ENCODE assay signal across 11 cellular contexts in genomic region chr12:112422531-112422930, GRCh38. TPM values are rescaled to one million over a fixed set of nuclear protein-coding genes. Genes with fewer than 3 reads are reported as not detected.
DNase-seq lines count a peak whose midpoint lies in the region; ATAC-seq and TF ChIP-seq lines count a peak whose summit lies in the region.
"Had no signal": no experiment of that assay in that cellular context is flagged by ENCODE, and none has a peak within 500 bp of the region (broad histone marks: within the 10 kb centered on the region; RNA-seq: fewer than 3 reads in every experiment).

No MANE protein-coding gene starts in this region.

- H3K4me2 ChIP-seq in GM23338, result no peak overlapping the region

- no peaks in the 10 kb centered on the region for H3K9me3 ChIP-seq in CD4-positive, alpha-beta memory T cell (ENCODE audit: control insufficient read depth in 1 of 2, low read length in 2 of 2)

- H3K27ac ChIP-seq in GM23338 (ENCODE audit: low read depth), result peak overlapping the region; percentile 70; the same call in 1 of the 2 replicates
- no peak overlapping the region for H3K27ac ChIP-seq in CD4-positive, alpha-beta memory T cell (ENCODE audit: low read depth, low read length)

- TF ChIP-seq CTCF in GM23338 (conservative IDR thresholded peaks at IDR 0.05; ENCODE audit: low read depth in 2 of 2) (no peak), brain (conservative IDR thresholded peaks at IDR 0.05) (no peak)

- H3K9me3 Mint-ChIP-seq in GM23338, result no peaks in the 10 kb centered on the region; the same call in 2 of the 3 replicates
- H3K9me3 Mint-ChIP-seq in brain, result peaks cover 0 to 3% (median 0%) of the 10 kb centered on the region in 5 experiments
- H3K9me3 Mint-ChIP-seq in stimulated activated effector memory CD8-positive, alpha-beta T cell treated with anti-CD3 and anti-CD28 coated beads, Interleukin-12 subunit alpha, Interleukin-12 subunit beta, amount 100 ng/mL, for 72 hours, result no peaks in the 10 kb centered on the region
- H3K9me3 Mint-ChIP-seq in CD4-positive, alpha-beta memory T cell, result peaks cover 0 to 2% (median 0%) of the 10 kb centered on the region in 8 donors

- H3K36me3 Mint-ChIP-seq in GM23338 (ENCODE audit: low read depth) (peaks cover 4% of the 10 kb centered on the region; the same call in 2 of the 3 replicates), brain (no peaks in the 10 kb centered on the region)
- peaks cover 67% of the 10 kb centered on the region for H3K36me3 Mint-ChIP-seq in stimulated activated effector memory CD8-positive, alpha-beta T cell treated with anti-CD3 and anti-CD28 coated beads, Interleukin-12 subunit alpha, Interleukin-12 subunit beta, amount 100 ng/mL, for 72 hours
- H3K36me3 Mint-ChIP-seq in CD4-positive, alpha-beta memory T cell, result peaks cover 0 to 15% of the 10 kb centered on the region in 2 donors

- H3K27me3 Mint-ChIP-seq in GM23338 (ENCODE audit: insufficient read depth, low read depth, poor library complexity) (peaks cover 14% of the 10 kb centered on the region), brain (no peaks in the 10 kb centered on the region)
- H3K27me3 Mint-ChIP-seq in CD4-positive, alpha-beta memory T cell, result peaks cover 0 to 3% of the 10 kb centered on the region in 2 donors

- CTCF ChIA-PET in CD4-positive, alpha-beta memory T cell (lab: Charles Lee; ENCODE audit: partially characterized antibody), result no interaction called here

- H3F3A ChIP-seq in GM23338 (replicated peaks; ENCODE audit: low read depth), result 0 out of 2 replicates have a peak, but pooled peaks cover 14% of the 10 kb centered on the region

- peaks cover 42% of the 10 kb centered on the region for H4K20me1 ChIP-seq in GM23338 (replicated peaks; ENCODE audit: insufficient read depth)

- no peaks in the 10 kb centered on the region for H3K27me3 ChIP-seq in GM23338 (ENCODE audit: insufficient read depth)
- no peaks in the 10 kb centered on the region for H3K27me3 ChIP-seq in CD4-positive, alpha-beta memory T cell (ENCODE audit: insufficient read depth, low read length)

- in situ Hi-C loops in ACHN (cut with HindIII; ENCODE audit: low pct_ligation_motif_present, low pct_unique_long_range_greater_than_20kb, low sequenced_read_pairs), result no loop called here

- H3K4me3 Mint-ChIP-seq in GM23338 (no peak overlapping the region), brain (peak overlapping the region; percentile 11 to 63 (median 19))
- no peak overlapping the region for H3K4me3 Mint-ChIP-seq in stimulated activated effector memory CD8-positive, alpha-beta T cell treated with anti-CD3 and anti-CD28 coated beads, Interleukin-12 subunit alpha, Interleukin-12 subunit beta, amount 100 ng/mL, for 72 hours
- H3K4me3 Mint-ChIP-seq in CD4-positive, alpha-beta memory T cell, result peak overlapping the region in 1 of 8 donors; percentile 23

- no peak for ATAC-seq in GM23338
- ATAC-seq in stimulated activated effector memory CD8-positive, alpha-beta T cell treated with anti-CD3 and anti-CD28 coated beads, Interleukin-12 subunit alpha, Interleukin-12 subunit beta, amount 100 ng/mL, for 72 hours, result no peak
- ATAC-seq in activated CD4-positive, CD25-positive, alpha-beta regulatory T cell treated with anti-CD3 and anti-CD28 coated beads, Interleukin-2, amount 50 U/mL, for 24 hours, result no peak
- no peak for ATAC-seq in HG03025 (IDR thresholded peaks at IDR 0.05; ENCODE audit: low FRiP score, unreplicated experiment)

- POLR2A ChIA-PET in CD4-positive, alpha-beta memory T cell (lab: Charles Lee; ENCODE audit: partially characterized antibody), result no interaction called here

- DNase-seq in GM23338 (ENCODE audit: low spot score) (peak; percentile 17), inferior parietal cortex (ENCODE audit: extremely low spot score) (peak; percentile 77), ACHN (no peak)
- no peak for DNase-seq in stimulated activated effector memory CD8-positive, alpha-beta T cell treated with anti-CD3 and anti-CD28 coated beads, Interleukin-12 subunit alpha, Interleukin-12 subunit beta, amount 100 ng/mL, for 72 hours (ENCODE audit: low spot score in 2 of 2)
- DNase-seq in CD4-positive, alpha-beta memory T cell, result no peak
- DNase-seq: central memory CD4-positive, alpha-beta T cell; NCI-H187 treated with DMSO at 0.1 percent for 48 hours; stimulated activated naive CD4-positive, alpha-beta T cell treated with Interleukin-2 at 50 U/mL for 16 hours had no signal

- peaks cover 16% of the 10 kb centered on the region; the same call in 1 of the 2 replicates for H3K4me1 ChIP-seq in GM23338 (ENCODE audit: insufficient read depth)
- peaks cover 68% of the 10 kb centered on the region for H3K4me1 ChIP-seq in CD4-positive, alpha-beta memory T cell (ENCODE audit: insufficient read depth, low read length)

- H3K9me2 ChIP-seq in GM23338 (ENCODE audit: insufficient read depth), result no peaks in the 10 kb centered on the region

- H3K27ac Mint-ChIP-seq in GM23338, result no peak overlapping the region
- peak overlapping the region; percentile 17 to 71 (median 58) for H3K27ac Mint-ChIP-seq in brain
- peak overlapping the region; percentile 11 for H3K27ac Mint-ChIP-seq in stimulated activated effector memory CD8-positive, alpha-beta T cell treated with anti-CD3 and anti-CD28 coated beads, Interleukin-12 subunit alpha, Interleukin-12 subunit beta, amount 100 ng/mL, for 72 hours
- peak overlapping the region in 2 of 7 donors; percentile 8 to 36 for H3K27ac Mint-ChIP-seq in CD4-positive, alpha-beta memory T cell

- peaks cover 87% of the 10 kb centered on the region for H3K79me2 ChIP-seq in GM23338 (replicated peaks; ENCODE audit: insufficient read depth)

- no peak overlapping the region for H3K4me3 ChIP-seq in GM23338
- H3K4me3 ChIP-seq in CD4-positive, alpha-beta memory T cell (ENCODE audit: low read length in 2 of 2), result no peak overlapping the region

- no peak overlapping the region for H2AFZ ChIP-seq in GM23338

- H3K36me3 ChIP-seq in GM23338 (ENCODE audit: insufficient read depth), result no peaks in the 10 kb centered on the region
- no peaks in the 10 kb centered on the region for H3K36me3 ChIP-seq in CD4-positive, alpha-beta memory T cell (ENCODE audit: insufficient read depth, low read length)

- intact Hi-C loops in CD4-positive, alpha-beta memory T cell (cut with micrococcal nuclease), result no loop called here

- peaks cover 5% of the 10 kb centered on the region; the same call in 2 of the 3 replicates for H3K4me1 Mint-ChIP-seq in GM23338
- peaks cover 52% of the 10 kb centered on the region for H3K4me1 Mint-ChIP-seq in brain
- H3K4me1 Mint-ChIP-seq in stimulated activated effector memory CD8-positive, alpha-beta T cell treated with anti-CD3 and anti-CD28 coated beads, Interleukin-12 subunit alpha, Interleukin-12 subunit beta, amount 100 ng/mL, for 72 hours, result peaks cover 49% of the 10 kb centered on the region
- H3K4me1 Mint-ChIP-seq in CD4-positive, alpha-beta memory T cell, result peaks cover 38 to 66% (median 50%) of the 10 kb centered on the region in 4 donors

TF ChIP-seq in GM23338, 12 proteins besides CTCF, POLR2A, EP300 and RAD21 (continues in another document):
- TF ChIP-seq CREB1 (CRISPR knock-in tag; IDR thresholded peaks at IDR 0.05; ENCODE audit: low read depth) (no peak), NANOG (IDR thresholded peaks at IDR 0.05; ENCODE audit: borderline replicate concordance) (no peak), REST (IDR thresholded peaks at IDR 0.05; ENCODE audit: unreplicated experiment) (no peak), EZH2phosphoT487 (IDR thresholded peaks at IDR 0.05; ENCODE audit: unreplicated experiment) (no peak)

RNA-seq across cellular contexts. Expression of gene PTPN11, which starts 3.8 kb away (rescaled TPM):
- total RNA-seq in GM23338 (2014; rRNA removed; shearing (Covaris generic)), result 90.0 and 94.7 TPM in 2 replicates
- polyA plus RNA-seq in GM23338 (2016; fragmentation: Nextera tagmentation; extraction: Ambion mirVana), result 71.9 and 87.0 TPM in 2 replicates
- 32.7 TPM for polyA plus RNA-seq in brain (ENCODE audit: insufficient read depth, low read depth, low replicate concordance)
- total RNA-seq in CD4-positive, alpha-beta memory T cell, result 10 to 100 TPM; 45.3 to 47.7 TPM
- 10 to 100 TPM; 57.1 to 72.2 TPM for polyA plus RNA-seq in CD4-positive, alpha-beta memory T cell

RNA-seq across cellular contexts. Expression of gene RPL6, which starts 13.1 kb away (rescaled TPM):
- total RNA-seq in GM23338 (2014; rRNA removed; shearing (Covaris generic)), result 1,413 and 1,678 TPM in 2 replicates
- polyA plus RNA-seq in GM23338 (2016; fragmentation: Nextera tagmentation; extraction: Ambion mirVana), result 1,712 and 1,715 TPM in 2 replicates
- 885 TPM for polyA plus RNA-seq in brain (ENCODE audit: insufficient read depth, low read depth, low replicate concordance)
- total RNA-seq in CD4-positive, alpha-beta memory T cell, result 1,000 to 10,000 TPM; 1,625 to 1,665 TPM
- 100 to 1,000 TPM; 361 to 726 TPM for polyA plus RNA-seq in CD4-positive, alpha-beta memory T cell

RNA-seq across cellular contexts. Expression of gene HECTD4, which starts 40.3 kb away (rescaled TPM):
- total RNA-seq in GM23338 (2014; rRNA removed; shearing (Covaris generic)), result 29.9 and 36.9 TPM in 2 replicates
- polyA plus RNA-seq in GM23338 (2016; fragmentation: Nextera tagmentation; extraction: Ambion mirVana) (21.7 and 25.7 TPM in 2 replicates), brain (ENCODE audit: insufficient read depth, low read depth, low replicate concordance) (43.0 TPM)
- total RNA-seq in CD4-positive, alpha-beta memory T cell, result 10 to 100 TPM; 51.8 to 61.3 TPM
- polyA plus RNA-seq in CD4-positive, alpha-beta memory T cell, result 1 to 10 TPM in 1 of 2 donors, under 1 TPM in 1; 0.75 to 6.7 TPM

Comparison
In these comparisons a context has a peak if more than half of its experiments do, and no peak if none do; other contexts are left out.
1. DNase-seq: peak in GM23338 (single experiment) and inferior parietal cortex (single experiment); none in stimulated activated effector memory CD8-positive, alpha-beta T cell treated with anti-CD3 and anti-CD28 coated beads, Interleukin-12 subunit alpha, Interleukin-12 subunit beta, amount 100 ng/mL, for 72 hours (0 of 2), CD4-positive, alpha-beta memory T cell (0 of 5) and ACHN (single experiment).
2. H3K4me3 Mint-ChIP-seq: peak in brain (5 of 5); none in GM23338 (single experiment) and stimulated activated effector memory CD8-positive, alpha-beta T cell treated with anti-CD3 and anti-CD28 coated beads, Interleukin-12 subunit alpha, Interleukin-12 subunit beta, amount 100 ng/mL, for 72 hours (single experiment).